Comparison of ENCODE assay signal across 9 cellular contexts in the genomic region with DNA sequence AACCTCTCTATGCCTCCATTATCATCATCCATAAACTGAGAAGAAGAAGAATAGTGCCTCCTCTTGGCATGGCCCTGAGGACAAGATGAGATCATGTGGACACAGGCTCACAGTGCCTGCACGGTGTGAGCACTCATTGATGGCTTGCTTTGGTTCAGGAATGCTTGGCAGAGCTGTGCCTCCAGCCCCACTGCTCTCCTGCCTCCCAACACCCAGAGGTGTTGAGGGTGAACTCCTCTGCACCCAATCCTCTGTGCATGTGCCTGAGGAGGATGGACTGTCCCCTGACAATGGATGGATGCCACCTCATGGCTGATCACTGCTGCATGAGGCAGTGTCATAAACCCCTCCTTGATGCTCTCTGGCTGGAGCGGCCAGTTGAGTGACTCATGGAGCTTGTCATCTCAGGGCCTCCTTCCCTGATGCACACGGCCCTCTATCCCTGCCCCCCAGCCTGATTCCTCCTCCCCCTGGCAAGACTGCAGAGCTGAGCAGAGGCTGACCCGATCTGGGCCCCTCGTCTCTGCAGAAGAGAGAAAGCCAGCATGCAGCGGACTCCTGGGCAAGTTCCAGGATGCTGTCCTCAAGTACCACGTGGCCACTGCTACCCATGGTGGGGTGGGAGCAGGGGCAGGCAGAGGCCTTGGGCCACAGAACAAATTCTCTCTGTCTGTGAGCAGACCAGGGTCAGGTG.
A peak's percentile ranks its signal among the peaks of the same experiment; 100 is the strongest.
DNase-seq lines count a peak whose midpoint lies in the region; ATAC-seq and TF ChIP-seq lines count a peak whose summit lies in the region.
"Had no signal": no experiment of that assay in that cellular context is flagged by ENCODE, and none has a peak within 500 bp of the region (broad histone marks: within the 10 kb centered on the region; RNA-seq: fewer than 3 reads in every experiment).

No MANE protein-coding gene starts in this region.

- ATAC-seq in HG02588 (IDR thresholded peaks at IDR 0.05; ENCODE audit: unreplicated experiment) (peak; percentile 4), left lung (peak; percentile 24), HG03196 (IDR thresholded peaks at IDR 0.05; ENCODE audit: unreplicated experiment) (no peak), HG02852 (IDR thresholded peaks at IDR 0.05; ENCODE audit: unreplicated experiment) (no peak)

- peak; percentile 57 for DNase-seq in Ammon's horn (ENCODE audit: low spot score)
- DNase-seq in left lung, result peak in 1 of 2 donors; percentile 47
- DNase-seq in NCI-H1694 (lab: John Stamatoyannopoulos, UW), result no peak
- no peak for DNase-seq in GM13976 (ENCODE audit: low spot score)
- DNase-seq: activated CD4-positive, alpha-beta T cell treated with anti-CD3 and anti-CD28 coated beads, Interleukin-2, amount 50 U/mL, for 1 hour had no signal

- H3K4me3 ChIP-seq in left lung, result no peak overlapping the region

- intact Hi-C loops in left lung (cut with DNase I), result no loop called here

- TF ChIP-seq CTCF in left lung (IDR thresholded peaks at IDR 0.05) (no peak), GM13976 (IDR thresholded peaks at IDR 0.05; ENCODE audit: borderline replicate concordance, control extremely low read depth, extremely low read depth, insufficient read depth, missing control alignments) (no peak)

- H3K4me1 ChIP-seq in left lung, result peaks cover 5 to 6% of the 10 kb centered on the region in 2 donors

- H3K9me3 ChIP-seq in left lung, result no peaks in the 10 kb centered on the region

- in situ Hi-C loops in GM13976 (cut with MboI; ENCODE audit: low sequenced_read_pairs, unreplicated experiment), result no loop called here

- H3K36me3 ChIP-seq in left lung, result no peaks in the 10 kb centered on the region

- peak overlapping the region; percentile 66 for H3K27ac ChIP-seq in angular gyrus (ENCODE audit: low read depth, low read length)
- H3K27ac ChIP-seq in left lung, result no peak overlapping the region

- H3K27me3 ChIP-seq in left lung, result peaks cover 0 to 9% of the 10 kb centered on the region in 2 donors

Comparison
In these comparisons a context has a peak if more than half of its experiments do, and no peak if none do; other contexts are left out.
1. ATAC-seq: peak in HG02588 (single experiment) and left lung (single experiment); none in HG03196 (single experiment) and HG02852 (single experiment).